Comparison of ENCODE assay signal across 12 cellular contexts in genomic region chr2:55985406-55985805, GRCh38.
A peak's percentile ranks its signal among the peaks of the same experiment; 100 is the strongest.
DNase-seq lines count a peak whose midpoint lies in the region; ATAC-seq and TF ChIP-seq lines count a peak whose summit lies in the region.
"Had no signal": no experiment of that assay in that cellular context is flagged by ENCODE, and none has a peak within 500 bp of the region (broad histone marks: within the 10 kb centered on the region; RNA-seq: fewer than 3 reads in every experiment).

No MANE protein-coding gene starts in this region.

- H3K36me3 ChIP-seq in OCI-LY3 (replicated peaks; ENCODE audit: low read depth, low read length) (no peaks in the 10 kb centered on the region), uterus (no peaks in the 10 kb centered on the region)

- no peaks in the 10 kb centered on the region for H3K79me2 ChIP-seq in OCI-LY3 (ENCODE audit: low read length)

- no peak for TF ChIP-seq CTCF in OCI-LY3 (IDR thresholded peaks at IDR 0.05; ENCODE audit: low read depth, low read length)
- TF ChIP-seq CTCF in uterus (IDR thresholded peaks at IDR 0.05): no peak

- H3K27ac ChIP-seq in OCI-LY3 (ENCODE audit: low read length): peak overlapping the region; percentile 62
- no peak overlapping the region for H3K27ac ChIP-seq in uterus
- H3K27ac ChIP-seq: C4-2B had no signal

- no peaks in the 10 kb centered on the region for H3K27me3 ChIP-seq in OCI-LY3 (ENCODE audit: low read depth, low read length)
- no peaks in the 10 kb centered on the region for H3K27me3 ChIP-seq in uterus

- no peak for TF ChIP-seq POLR2A in uterus (IDR thresholded peaks at IDR 0.05)

- peak overlapping the region; percentile 4; the same call in 1 of the 2 replicates for H3K4me3 ChIP-seq in OCI-LY3 (ENCODE audit: low read length)
- H3K4me3 ChIP-seq in uterus: no peak overlapping the region

- no peak overlapping the region for H2AFZ ChIP-seq in OCI-LY3 (ENCODE audit: low read depth, low read length)

- H3K9me3 ChIP-seq in OCI-LY3 (ENCODE audit: insufficient read depth, low read length) (no peaks in the 10 kb centered on the region), uterus (no peaks in the 10 kb centered on the region)

- peak; percentile 93 for ATAC-seq in GM18499 (IDR thresholded peaks at IDR 0.05; ENCODE audit: insufficient read depth, unreplicated experiment)
- peak; percentile 89 for ATAC-seq in GM21390 (IDR thresholded peaks at IDR 0.05; ENCODE audit: unreplicated experiment)
- peak; percentile 97 for ATAC-seq in HG03097 (IDR thresholded peaks at IDR 0.05; ENCODE audit: low FRiP score, unreplicated experiment)
- ATAC-seq in esophagus mucosa: no peak
- ATAC-seq: activated CD8-positive, alpha-beta T cell treated with anti-CD3 and anti-CD28 coated beads for 36 hours had no signal

- H4K20me1 ChIP-seq in OCI-LY3 (ENCODE audit: insufficient read depth, low read length): no peaks in the 10 kb centered on the region

- H3K9ac ChIP-seq in OCI-LY3 (ENCODE audit: low read length): no peak overlapping the region

- H3K4me1 ChIP-seq in OCI-LY3 (ENCODE audit: low read length): peaks cover 20% of the 10 kb centered on the region
- H3K4me1 ChIP-seq in uterus: no peaks in the 10 kb centered on the region

- H3K4me2 ChIP-seq in OCI-LY3 (ENCODE audit: low read length): peak overlapping the region; percentile 57

- intact Hi-C loops in uterus (cut with DNase I; ENCODE audit: low total_unique reads): no loop called here

- DNase-seq in uterus (no peak), inferior parietal cortex (ENCODE audit: extremely low spot score) (no peak), D341Med (ENCODE audit: low spot score) (no peak)
- DNase-seq: activated CD8-positive, alpha-beta T cell treated with anti-CD3 and anti-CD28 coated beads for 36 hours; SHP77; stimulated activated CD4-positive, alpha-beta T cell treated with anti-CD3 and anti-CD28 coated beads, Interleukin-12 subunit alpha, Interleukin-12 subunit beta, amount 100 ng/mL, for 4 hours had no signal
